ENCODE assay signal across 17 cellular contexts in genomic region chr9:126363847-126364671, GRCh38. TPM values are rescaled to one million over a fixed set of nuclear protein-coding genes. Genes with fewer than 3 reads are reported as not detected.
A peak's percentile ranks its signal among the peaks of the same experiment; 100 is the strongest.
DNase-seq lines count a peak whose midpoint lies in the region; ATAC-seq and TF ChIP-seq lines count a peak whose summit lies in the region.
"Had no signal": no experiment of that assay in that cellular context is flagged by ENCODE, and none has a peak within 500 bp of the region (broad histone marks: within the 10 kb centered on the region; RNA-seq: fewer than 3 reads in every experiment).

No MANE protein-coding gene starts in this region.

- H3K9ac ChIP-seq in PC-3 (ENCODE audit: low read length): peak overlapping the region; percentile 49

- H3K4me1 ChIP-seq in PC-3 (ENCODE audit: insufficient read depth, low read length): peaks cover 42% of the 10 kb centered on the region
- H3K4me1 ChIP-seq in transverse colon: peaks cover 28 to 56% (median 38%) of the 10 kb centered on the region in 4 donors

- H3K27ac ChIP-seq in PC-3 (ENCODE audit: low read length): peak overlapping the region; percentile 96
- H3K27ac ChIP-seq in layer of hippocampus (ENCODE audit: low read depth, low read length): peak overlapping the region; percentile 49
- peak overlapping the region; percentile 65 to 79 (median 76) for H3K27ac ChIP-seq in transverse colon
- H3K27ac ChIP-seq in coronary artery: no peak overlapping the region
- H3K27ac ChIP-seq: heart right ventricle, ovary had no signal

- peak overlapping the region; percentile 84 for H3K4me2 ChIP-seq in PC-3 (ENCODE audit: low read length)

- H3K4me3 ChIP-seq in PC-3 (ENCODE audit: low read length): peak overlapping the region; percentile 40; the same call in 1 of the 2 replicates
- no peak overlapping the region for H3K4me3 ChIP-seq in transverse colon
- no peak overlapping the region for H3K4me3 ChIP-seq in coronary artery
- H3K4me3 ChIP-seq: heart right ventricle, ovary had no signal

- no peak for TF ChIP-seq POLR2A in transverse colon (IDR thresholded peaks at IDR 0.05)

- H3K9me2 ChIP-seq in PC-3 (replicated peaks; ENCODE audit: low read length): no peaks in the 10 kb centered on the region

- peaks cover 7% of the 10 kb centered on the region for H3F3A ChIP-seq in PC-3 (ENCODE audit: low read length, unreplicated experiment)

- TF ChIP-seq CTCF in PC-3 (conservative IDR thresholded peaks at IDR 0.05; ENCODE audit: low read depth, low read length) (no peak), transverse colon (IDR thresholded peaks at IDR 0.05) (no peak), coronary artery (IDR thresholded peaks at IDR 0.05) (no peak)

- H3K27me3 ChIP-seq in PC-3 (ENCODE audit: low read length): no peaks in the 10 kb centered on the region
- H3K27me3 ChIP-seq in layer of hippocampus (ENCODE audit: control insufficient read depth, insufficient read depth, low read length): no peaks in the 10 kb centered on the region
- no peaks in the 10 kb centered on the region for H3K27me3 ChIP-seq in transverse colon
- H3K27me3 ChIP-seq: heart right ventricle, ovary had no signal

- TF ChIP-seq EP300 in transverse colon (IDR thresholded peaks at IDR 0.05; ENCODE audit: low read depth): no peak

- H3K9me3 ChIP-seq in PC-3 (ENCODE audit: low read length) (peaks cover 14% of the 10 kb centered on the region), transverse colon (peaks cover 19 to 26% of the 10 kb centered on the region in 2 donors)
- H3K9me3 ChIP-seq: ovary had no signal

- in situ Hi-C loops in transverse colon (cut with MboI; ENCODE audit: low pct_ligation_motif_present in 1 of 4, low pct_unique_long_range_greater_than_20kb in 1 of 4, low sequenced_read_pairs in 3 of 4): no loop called here

- H4K20me1 ChIP-seq in PC-3 (ENCODE audit: low read length): no peaks in the 10 kb centered on the region

- ATAC-seq in PC-3 (peak; percentile 86), HG03175 (IDR thresholded peaks at IDR 0.05; ENCODE audit: unreplicated experiment) (no peak)
- ATAC-seq: activated CD8-positive, alpha-beta T cell treated with anti-CD3 and anti-CD28 coated beads, Interleukin-2, amount 10 ng/mL, durations not matched to agents 7 days and 5 days; heart right ventricle; stimulated activated naive B cell treated with anti-CD40 and anti-IgM and Interleukin-4, amounts not matched to agents 10 μg/mL and 1 μg/mL and 100 μg/mL, for 72 hours had no signal

- DNase-seq in PC-3: peak; percentile 95
- DNase-seq in dermis blood vessel endothelial cell: peak; percentile 66
- peak; percentile 56 for DNase-seq in transverse colon
- DNase-seq in coronary artery (ENCODE audit: low spot score): no peak
- no peak for DNase-seq in NCI-H1417 treated with DMSO at 0.1 percent for 48 hours (lab: John Stamatoyannopoulos, UW)
- DNase-seq: activated CD8-positive, alpha-beta T cell treated with anti-CD3 and anti-CD28 coated beads, Interleukin-2, amount 10 ng/mL, durations not matched to agents 7 days and 5 days; activated gamma-delta T cell; CD4-positive, alpha-beta T cell; effector memory CD4-positive, alpha-beta T cell; heart right ventricle; KG1; NCI-H1436; NCI-H2227 treated with DMSO at 0.1 percent for 48 hours; ovary; stimulated activated naive B cell treated with anti-CD40 and anti-IgM and Interleukin-4, amounts not matched to agents 10 μg/mL and 1 μg/mL and 100 μg/mL, for 72 hours had no signal

- WGBS in transverse colon (ENCODE audit: low coverage in 1 of 2), 2 donors: 54 to 70% methylated on average over 6 to 8 of the region's 8 CpGs

- intact Hi-C loops in PC-3 (cut with micrococcal nuclease): no loop called here
- intact Hi-C loops in transverse colon (cut with DNase I; ENCODE audit: low total_unique reads): loop anchor here (5.0 kb wide), 1 partner anchor 373 kb away; no protein-coding TSS in a partner anchor

- no TSS peak for BruUV-seq in PC-3 (replicated peaks; lab: Mats Ljungman, UMichigan)

- H3K36me3 ChIP-seq in PC-3 (ENCODE audit: low read depth, low read length): peaks cover 17% of the 10 kb centered on the region; the same call in 1 of the 2 replicates
- no peaks in the 10 kb centered on the region for H3K36me3 ChIP-seq in transverse colon
- H3K36me3 ChIP-seq: ovary had no signal

- POLR2A ChIA-PET in PC-3 (lab: Charles Lee; ENCODE audit: unreplicated experiment): interaction anchor here (0.6 kb wide), 1 partner anchor 14 kb away, joined by 5 read pairs; no protein-coding TSS in a partner anchor

- peaks cover 39% of the 10 kb centered on the region for H3K79me2 ChIP-seq in PC-3 (ENCODE audit: low read length)

- H2AFZ ChIP-seq in PC-3 (ENCODE audit: low read length): no peak overlapping the region

- CTCF ChIA-PET in PC-3 (lab: Charles Lee): no interaction called here

RNA-seq across cellular contexts. Expression of gene MVB12B, which starts 37.4 kb away (rescaled TPM):
- 7.2 and 9.6 TPM in 2 replicates for total RNA-seq in PC-3 (2014; rRNA removed)
- total RNA-seq in dermis blood vessel endothelial cell: 18.4 and 23.9 TPM in 2 replicates
- 10 to 100 TPM; 15.7 to 27.3 (median 22.7) TPM for total RNA-seq in transverse colon

Comparison
In these comparisons a context has a peak if more than half of its experiments do, and no peak if none do; other contexts are left out.
1. DNase-seq: peak in PC-3 (single experiment), dermis blood vessel endothelial cell (single experiment) and transverse colon (single experiment); none in coronary artery (single experiment) and NCI-H1417 treated with DMSO at 0.1 percent for 48 hours (single experiment).
2. H3K27ac ChIP-seq: peak in PC-3 (single experiment), layer of hippocampus (single experiment) and transverse colon (4 of 4); none in coronary artery (0 of 2).